ENCODE assay signal across 2 cellular contexts in the genomic region with DNA sequence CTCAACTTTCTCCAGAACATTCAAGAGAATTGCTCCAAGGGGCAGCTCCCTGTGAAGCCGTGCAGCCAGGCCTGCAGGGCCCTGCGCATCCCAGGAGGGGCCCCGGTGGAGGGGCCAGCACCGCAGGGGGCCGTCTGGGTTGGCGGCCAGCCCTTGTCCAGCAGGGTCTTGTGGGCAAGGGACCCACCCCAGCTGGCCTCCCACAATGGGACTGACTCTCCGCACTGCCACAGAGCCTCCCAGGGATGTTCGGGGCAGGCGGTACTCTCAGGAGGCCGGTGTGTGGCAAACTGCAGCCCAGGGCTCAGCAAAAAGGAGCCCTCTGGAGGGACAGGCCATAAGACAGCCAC.
TF ChIP-seq lines count a peak whose summit lies in the region.

No MANE protein-coding gene starts in this region.

TF ChIP-seq in HepG2, 621 proteins besides CTCF, POLR2A, EP300 and RAD21:
- TF ChIP-seq LCORL (IDR thresholded peaks at IDR 0.05) = no peak
- no peak for TF ChIP-seq LCORL (CRISPR knock-in tag; IDR thresholded peaks at IDR 0.05)
- no peak for TF ChIP-seq ARNT (IDR thresholded peaks at IDR 0.05)
- TF ChIP-seq RERE (CRISPR knock-in tag; IDR thresholded peaks at IDR 0.05; ENCODE audit: low read depth) = no peak
- no peak for TF ChIP-seq NKX3-1 (CRISPR knock-in tag; IDR thresholded peaks at IDR 0.05)
- TF ChIP-seq, protein P1, sequence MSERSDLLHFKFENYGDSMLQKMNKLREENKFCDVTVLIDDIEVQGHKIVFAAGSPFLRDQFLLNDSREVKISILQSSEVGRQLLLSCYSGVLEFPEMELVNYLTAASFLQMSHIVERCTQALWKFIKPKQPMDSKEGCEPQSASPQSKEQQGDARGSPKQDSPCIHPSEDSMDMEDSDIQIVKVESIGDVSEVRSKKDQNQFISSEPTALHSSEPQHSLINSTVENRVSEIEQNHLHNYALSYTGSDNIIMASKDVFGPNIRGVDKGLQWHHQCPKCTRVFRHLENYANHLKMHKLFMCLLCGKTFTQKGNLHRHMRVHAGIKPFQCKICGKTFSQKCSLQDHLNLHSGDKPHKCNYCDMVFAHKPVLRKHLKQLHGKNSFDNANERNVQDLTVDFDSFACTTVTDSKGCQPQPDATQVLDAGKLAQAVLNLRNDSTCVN (CRISPR knock-in tag; IDR thresholded peaks at IDR 0.05; ENCODE audit: borderline replicate concordance) = no peak
- TF ChIP-seq GPN1 (CRISPR knock-in tag; IDR thresholded peaks at IDR 0.05; ENCODE audit: borderline replicate concordance) = no peak
- TF ChIP-seq ZNF703 (CRISPR knock-in tag; IDR thresholded peaks at IDR 0.05; ENCODE audit: borderline replicate concordance) = no peak
- TF ChIP-seq ELF4 (CRISPR knock-in tag; IDR thresholded peaks at IDR 0.05; ENCODE audit: borderline replicate concordance) = no peak
- TF ChIP-seq JUND (CRISPR knock-in tag; IDR thresholded peaks at IDR 0.05) = no peak

TF ChIP-seq in H1, 55 proteins besides CTCF, POLR2A, EP300 and RAD21:
- TF ChIP-seq MAFK (IDR thresholded peaks at IDR 0.05; ENCODE audit: low read depth, low read length) (no peak), HDAC2 (IDR thresholded peaks at IDR 0.05; ENCODE audit: borderline replicate concordance in 1 of 2, low read depth in 2 of 2, low read length in 2 of 2) (no peak), PHF8 (conservative IDR thresholded peaks at IDR 0.05; ENCODE audit: low read depth, low read length) (no peak)
